8 cellular contexts compared by ENCODE assay signal in genomic region chr6:151391471-151392428, GRCh38. TPM values are rescaled to one million over a fixed set of nuclear protein-coding genes. Genes with fewer than 3 reads are reported as not detected.
DNase-seq lines count a peak whose midpoint lies in the region; ATAC-seq and TF ChIP-seq lines count a peak whose summit lies in the region.

TSS of gene ZBTB2 (minus strand) at chr6:151391559. CDS start at chr6:151373637, 17,922 bp downstream.

- H3K4me3 ChIP-seq in adipocyte (ENCODE audit: low read length) (peak within 1 kb of the TSS; percentile 78), upper lobe of left lung (peak within 1 kb of the TSS; percentile 97 to 98 (median 98))

- intact Hi-C loops in left cardiac atrium (cut with DNase I), result loop anchor here in 1 of 2 donors (5.0 kb wide), 1 partner anchor 56 kb away; no protein-coding TSS in a partner anchor

- peak within 1 kb of the TSS; percentile 95 for H3K9ac ChIP-seq in adipocyte (ENCODE audit: low read length)

- DNase-seq in DMS 273 (lab: John Stamatoyannopoulos, UW; ENCODE audit: unreplicated experiment) (peak; percentile 92), M059J (ENCODE audit: low read depth) (peak; percentile 86), T-helper 1 cell (peak; percentile 62 to 71 (median 66)), adipocyte (ENCODE audit: low read depth) (peak; percentile 85), left cardiac atrium (peak; percentile 73), pons (ENCODE audit: low spot score) (peak; percentile 71), upper lobe of left lung (peak; percentile 84 to 94)

- no peaks in the 10 kb centered on the region for H3K27me3 ChIP-seq in adipocyte (replicated peaks; ENCODE audit: control insufficient read depth, insufficient read depth, low read length)
- no peaks in the 10 kb centered on the region for H3K27me3 ChIP-seq in upper lobe of left lung

- H3K27ac ChIP-seq in upper lobe of left lung, result peak within 1 kb of the TSS; percentile 98 to 100 (median 100)

- ATAC-seq in GM21619 (IDR thresholded peaks at IDR 0.05; ENCODE audit: unreplicated experiment), result peak; percentile 11
- ATAC-seq in left cardiac atrium, result peak; percentile 7 to 8
- ATAC-seq in upper lobe of left lung (ENCODE audit: low FRiP score in 2 of 2), result peak; percentile 18 to 28

- H3K9me3 ChIP-seq in adipocyte (ENCODE audit: control insufficient read depth, low read length) (no peaks in the 10 kb centered on the region), upper lobe of left lung (no peaks in the 10 kb centered on the region)

- WGBS in upper lobe of left lung, 2 donors, result 0 to 1% methylated on average over 18 to 32 of the region's 57 CpGs

- TF ChIP-seq CTCF in upper lobe of left lung (IDR thresholded peaks at IDR 0.05), result no peak

- TF ChIP-seq POLR2A in upper lobe of left lung (IDR thresholded peaks at IDR 0.05), result peak in 2 of 4 donors; percentile 26 to 35

- peaks cover 53% of the 10 kb centered on the region for H3K4me1 ChIP-seq in adipocyte (ENCODE audit: control insufficient read depth, insufficient read depth, low read length)
- peaks cover 41 to 50% (median 43%) of the 10 kb centered on the region in 4 donors for H3K4me1 ChIP-seq in upper lobe of left lung

- H3K36me3 ChIP-seq in adipocyte (ENCODE audit: control insufficient read depth, insufficient read depth, low read length, severe bottlenecking) (peaks cover 3% of the 10 kb centered on the region), upper lobe of left lung (no peaks in the 10 kb centered on the region)

- no peak for TF ChIP-seq EP300 in upper lobe of left lung (IDR thresholded peaks at IDR 0.05)

RNA-seq across cellular contexts. Expression of gene ZBTB2, which starts in this region (rescaled TPM):
- total RNA-seq in M059J (2014; rRNA removed; shearing (Covaris generic)), result 24.5 and 26.4 TPM in 2 replicates
- total RNA-seq in left cardiac atrium, result 1 to 10 TPM; 4.2 to 6.6 TPM
- total RNA-seq in upper lobe of left lung, result 10 to 100 TPM in 3 of 6 donors, 1 to 10 TPM in 3; 4.2 to 18.5 (median 10.9) TPM

Comparison
In these comparisons a context has a peak if more than half of its experiments do, and no peak if none do; other contexts are left out.
1. Peak in every context shown above with its lines: DNase-seq, ATAC-seq, H3K4me3 ChIP-seq and H3K27ac ChIP-seq.